Comparison of ENCODE assay signal across 21 cellular contexts in the genomic region with DNA sequence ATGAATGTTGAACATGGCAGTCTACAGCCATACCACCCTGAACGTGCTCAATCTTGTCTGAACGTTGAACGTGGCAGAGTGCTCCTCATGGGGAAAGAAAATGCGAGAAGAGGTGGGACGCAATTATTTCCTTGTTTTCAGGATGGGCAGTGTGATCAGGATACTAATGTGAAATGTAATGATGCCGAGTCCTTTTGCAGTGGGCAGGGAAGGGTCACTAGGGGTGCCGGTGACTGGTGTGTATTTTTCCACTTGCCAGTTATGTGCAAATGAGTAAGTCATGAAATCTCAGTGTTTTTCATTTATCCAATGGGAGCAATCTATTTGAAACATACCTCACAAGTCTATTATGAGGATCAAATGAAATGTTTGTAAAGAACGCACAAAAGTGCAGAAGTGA.
"Had no signal": no experiment of that assay in that cellular context is flagged by ENCODE, and none has a peak within 500 bp of the region (broad histone marks: within the 10 kb centered on the region; RNA-seq: fewer than 3 reads in every experiment).

No MANE protein-coding gene starts in this region.

- H3K4me1 ChIP-seq: ascending aorta, colonic mucosa had no signal

- H3K9me3 ChIP-seq: ascending aorta, colonic mucosa, esophagus muscularis mucosa, gastrocnemius medialis had no signal

- H3K36me3 Mint-ChIP-seq: activated naive CD4-positive, alpha-beta T cell treated with anti-CD3 and anti-CD28 coated beads, Interleukin-2, amount 50 U/mL, for 72 hours; mesothelial cell of epicardium; naive thymus-derived CD8-positive, alpha-beta T cell had no signal

- H3K27ac Mint-ChIP-seq: activated naive CD4-positive, alpha-beta T cell treated with anti-CD3 and anti-CD28 coated beads, Interleukin-2, amount 50 U/mL, for 72 hours; effector memory CD8-positive, alpha-beta T cell; mesothelial cell of epicardium; progenitor cell of endocrine pancreas; T-helper 17 cell had no signal

- H3K27ac ChIP-seq: ascending aorta, brain microvascular endothelial cell, colonic mucosa, dorsolateral prefrontal cortex, esophagus muscularis mucosa, gastrocnemius medialis had no signal

- H3K27me3 Mint-ChIP-seq: central memory CD8-positive, alpha-beta T cell; progenitor cell of endocrine pancreas; T-helper 17 cell had no signal

- H3K27me3 ChIP-seq: ascending aorta, brain microvascular endothelial cell, colonic mucosa, dorsolateral prefrontal cortex, esophagus muscularis mucosa, gastrocnemius medialis had no signal

- H3K4me3 Mint-ChIP-seq: central memory CD8-positive, alpha-beta T cell; effector memory CD8-positive, alpha-beta T cell; mesothelial cell of epicardium; naive thymus-derived CD8-positive, alpha-beta T cell; T-helper 17 cell had no signal

- H3K36me3 ChIP-seq: ascending aorta, brain microvascular endothelial cell, colonic mucosa, esophagus muscularis mucosa, gastrocnemius medialis had no signal

- FAIRE-seq: endothelial cell of umbilical vein had no signal

- DNase-seq: activated CD4-positive, alpha-beta T cell treated with anti-CD3 and anti-CD28 coated beads, Interleukin-2, amount 50 U/mL, for 1 hour; activated T-cell treated with anti-CD3 and anti-CD28 coated beads, Interleukin-2, amount 50 U/mL, for 1 hour; brain microvascular endothelial cell; colonic mucosa; dorsolateral prefrontal cortex; effector memory CD8-positive, alpha-beta T cell; gastrocnemius medialis; hippocampal formation; left ventricle myocardium superior; naive thymus-derived CD8-positive, alpha-beta T cell; retina; stimulated activated CD4-positive, alpha-beta T cell treated with anti-CD3 and anti-CD28 coated beads, Interleukin-4, amount 100 ng/mL, for 24 hours; stimulated activated naive CD4-positive, alpha-beta T cell treated with Interleukin-2 at 50 U/mL for 16 hours; T-helper 17 cell had no signal

- H3K4me3 ChIP-seq: ascending aorta, colonic mucosa, dorsolateral prefrontal cortex, esophagus muscularis mucosa, gastrocnemius medialis had no signal

- H3K9me3 Mint-ChIP-seq: activated naive CD4-positive, alpha-beta T cell treated with anti-CD3 and anti-CD28 coated beads, Interleukin-2, amount 50 U/mL, for 72 hours; central memory CD8-positive, alpha-beta T cell; effector memory CD8-positive, alpha-beta T cell; mesothelial cell of epicardium; naive thymus-derived CD8-positive, alpha-beta T cell had no signal

- ATAC-seq: activated naive CD4-positive, alpha-beta T cell treated with anti-CD3 and anti-CD28 coated beads, Interleukin-2, amount 50 U/mL, for 72 hours; effector memory CD8-positive, alpha-beta T cell; gastrocnemius medialis; left ventricle myocardium superior; naive thymus-derived CD8-positive, alpha-beta T cell; T-helper 17 cell had no signal
